1 cellular context compared by ENCODE assay signal in the genomic region with DNA sequence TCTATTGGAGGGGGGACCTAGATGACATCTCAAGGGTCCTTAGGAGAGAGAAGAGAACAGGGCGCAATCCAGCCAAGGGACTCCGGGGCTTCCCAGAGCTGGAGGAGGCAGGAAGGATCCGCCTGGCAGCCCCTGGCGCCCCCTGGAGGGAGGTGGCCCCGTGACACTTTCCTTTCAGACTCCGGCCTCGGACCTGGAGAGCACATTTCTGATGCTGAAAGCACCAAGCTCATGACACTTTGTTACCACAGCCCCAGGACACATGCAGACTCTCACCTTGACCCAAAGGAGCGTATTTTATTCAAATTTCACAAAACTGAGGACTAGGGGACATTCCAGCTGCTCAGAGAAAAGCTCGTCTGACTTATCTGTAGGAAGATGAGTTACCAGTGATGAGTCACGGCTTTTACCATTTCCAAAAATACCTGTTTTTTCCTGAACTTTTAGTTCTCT.
TF ChIP-seq lines count a peak whose summit lies in the region.

No MANE protein-coding gene starts in this region.

TF ChIP-seq in H1, 55 proteins besides CTCF, POLR2A, EP300 and RAD21 (continued from another document):
- TF ChIP-seq, protein P1, sequence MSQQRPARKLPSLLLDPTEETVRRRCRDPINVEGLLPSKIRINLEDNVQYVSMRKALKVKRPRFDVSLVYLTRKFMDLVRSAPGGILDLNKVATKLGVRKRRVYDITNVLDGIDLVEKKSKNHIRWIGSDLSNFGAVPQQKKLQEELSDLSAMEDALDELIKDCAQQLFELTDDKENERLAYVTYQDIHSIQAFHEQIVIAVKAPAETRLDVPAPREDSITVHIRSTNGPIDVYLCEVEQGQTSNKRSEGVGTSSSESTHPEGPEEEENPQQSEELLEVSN (IDR thresholded peaks at IDR 0.05) = no peak
- 0 out of 2 replicates have a peak, but pooled peaks have one; percentile 7 for TF ChIP-seq SP1 (IDR thresholded peaks at IDR 0.05; ENCODE audit: low read depth, low read length)
- TF ChIP-seq GABPA (IDR thresholded peaks at IDR 0.05; ENCODE audit: borderline replicate concordance, insufficient read depth, low read length) = peak; percentile 42; the same call in 1 of the 2 replicates
- peak; percentile 31; the same call in 1 of the 2 replicates for TF ChIP-seq MAX (IDR thresholded peaks at IDR 0.05)
